ENCODE assay signal across 2 cellular contexts in genomic region chr13:64819081-64819480, GRCh38.
TF ChIP-seq lines count a peak whose summit lies in the region.

No MANE protein-coding gene starts in this region.

TF ChIP-seq in IMR-90, 13 proteins besides CTCF, POLR2A, EP300 and RAD21:
- TF ChIP-seq CHD1 (IDR thresholded peaks at IDR 0.05; ENCODE audit: low read depth, low read length): no peak
- TF ChIP-seq SMC3 (IDR thresholded peaks at IDR 0.05; ENCODE audit: low read depth, low read length): no peak
- no peak for TF ChIP-seq MAFK (IDR thresholded peaks at IDR 0.05; ENCODE audit: low read depth, low read length)
- TF ChIP-seq FOS (IDR thresholded peaks at IDR 0.05; ENCODE audit: low read depth, low read length): no peak
- TF ChIP-seq ELK1 (IDR thresholded peaks at IDR 0.05; ENCODE audit: borderline replicate concordance, low read depth, low read length): no peak
- no peak for TF ChIP-seq RFX5 (IDR thresholded peaks at IDR 0.05; ENCODE audit: low read depth, low read length)
- TF ChIP-seq USF2 (IDR thresholded peaks at IDR 0.05; ENCODE audit: low read depth, low read length): no peak
- TF ChIP-seq RCOR1 (IDR thresholded peaks at IDR 0.05; ENCODE audit: insufficient replicate concordance, low read length): no peak
- no peak for TF ChIP-seq NFE2L2 (IDR thresholded peaks at IDR 0.05; ENCODE audit: low read depth, low read length)
- no peak for TF ChIP-seq BHLHE40 (IDR thresholded peaks at IDR 0.05; ENCODE audit: low read depth, low read length)
TF ChIP-seq in IMR-90: peak in this region for 0.

TF ChIP-seq in endothelial cell of umbilical vein, 7 proteins besides CTCF, POLR2A, EP300 and RAD21:
- no peak for TF ChIP-seq EZH2 (IDR thresholded peaks at IDR 0.05; ENCODE audit: borderline replicate concordance, low read depth, low read length, severe bottlenecking)
- TF ChIP-seq FOS (IDR thresholded peaks at IDR 0.05; ENCODE audit: borderline replicate concordance, insufficient read depth, low read length): no peak
